Comparison of ENCODE assay signal across 39 cellular contexts in genomic region chr6:66232890-66233289, GRCh38.
"Had no signal": no experiment of that assay in that cellular context is flagged by ENCODE, and none has a peak within 500 bp of the region (broad histone marks: within the 10 kb centered on the region; RNA-seq: fewer than 3 reads in every experiment).

No MANE protein-coding gene starts in this region.

- H3K9me3 ChIP-seq: adrenal gland, ascending aorta, body of pancreas, breast epithelium had no signal

- H3K4me1 Mint-ChIP-seq: activated naive CD4-positive, alpha-beta T cell treated with anti-CD3 and anti-CD28 coated beads, Interleukin-2, amount 10 ng/mL, durations not matched to agents 7 days and 5 days; activated naive CD4-positive, alpha-beta T cell treated with anti-CD3 and anti-CD28 coated beads, Interleukin-2, amount 50 U/mL, for 24 hours; activated naive CD8-positive, alpha-beta T cell treated with anti-CD3 and anti-CD28 coated beads for 36 hours; activated naive CD8-positive, alpha-beta T cell treated with anti-CD3 and anti-CD28 coated beads, Interleukin-2, amount 10 ng/mL, durations not matched to agents 7 days and 5 days; activated naive CD8-positive, alpha-beta T cell treated with anti-CD3 and anti-CD28 coated beads, Interleukin-2, amount 50 U/mL, for 24 hours; activated T-helper 17 cell treated with anti-CD3 and anti-CD28 coated beads, Interleukin-2, amount 50 U/mL, for 72 hours; central memory CD8-positive, alpha-beta T cell had no signal

- H3K27ac Mint-ChIP-seq: activated naive CD4-positive, alpha-beta T cell treated with anti-CD3 and anti-CD28 coated beads for 36 hours; activated naive CD4-positive, alpha-beta T cell treated with anti-CD3 and anti-CD28 coated beads, Interleukin-2, amount 10 ng/mL, durations not matched to agents 7 days and 5 days; activated naive CD4-positive, alpha-beta T cell treated with anti-CD3 and anti-CD28 coated beads, Interleukin-2, amount 50 U/mL, for 24 hours; activated naive CD4-positive, alpha-beta T cell treated with anti-CD3 and anti-CD28 coated beads, Interleukin-2, amount 50 U/mL, for 72 hours; activated naive CD8-positive, alpha-beta T cell; activated naive CD8-positive, alpha-beta T cell treated with anti-CD3 and anti-CD28 coated beads for 36 hours; activated naive CD8-positive, alpha-beta T cell treated with anti-CD3 and anti-CD28 coated beads, Interleukin-2, amount 10 ng/mL, durations not matched to agents 7 days and 5 days; activated naive CD8-positive, alpha-beta T cell treated with anti-CD3 and anti-CD28 coated beads, Interleukin-2, amount 50 U/mL, for 24 hours; activated T-cell treated with anti-CD3 and anti-CD28 coated beads, Interleukin-2, amount 50 U/mL, for 24 hours; activated T-cell treated with anti-CD3 and anti-CD28 coated beads, Interleukin-2, amount 50 U/mL, for 72 hours; activated T-helper 1 cell treated with anti-CD3 and anti-CD28 coated beads, Interleukin-12 subunit alpha, Interleukin-12 subunit beta, Interleukin-2, Interleukin-4 antibody, amounts not matched to agents 30 ng/mL and 10 ng/mL and 1 ng/mL, durations not matched to agents 14 hours and 24 hours and 36 hours; activated T-helper 17 cell treated with anti-CD3 and anti-CD28 coated beads, Interleukin-2, amount 50 U/mL, for 72 hours; activated T-helper 2 cell treated with anti-CD3 and anti-CD28 coated beads, Interferon-gamma antibody, Interleukin-2, Interleukin-4, amounts not matched to agents 10 μg/mL and 5 μg/mL and 100 μg/mL, durations not matched to agents 14 hours and 24 hours and 36 hours had no signal

- H3K36me3 Mint-ChIP-seq: activated naive CD4-positive, alpha-beta T cell treated with anti-CD3 and anti-CD28 coated beads, Interleukin-2, amount 10 ng/mL, durations not matched to agents 7 days and 5 days; activated naive CD4-positive, alpha-beta T cell treated with anti-CD3 and anti-CD28 coated beads, Interleukin-2, amount 50 U/mL, for 24 hours; activated naive CD4-positive, alpha-beta T cell treated with anti-CD3 and anti-CD28 coated beads, Interleukin-2, amount 50 U/mL, for 72 hours; activated naive CD8-positive, alpha-beta T cell; activated naive CD8-positive, alpha-beta T cell treated with anti-CD3 and anti-CD28 coated beads for 36 hours; activated naive CD8-positive, alpha-beta T cell treated with anti-CD3 and anti-CD28 coated beads, Interleukin-2, amount 10 ng/mL, durations not matched to agents 7 days and 5 days; brain had no signal

- H3K27ac ChIP-seq: adrenal gland, ascending aorta, body of pancreas, brain microvascular endothelial cell, breast epithelium, cardiac muscle cell had no signal

- H3K36me3 ChIP-seq: adrenal gland, ascending aorta, brain microvascular endothelial cell, breast epithelium, cardiac muscle cell had no signal

- H3K9me3 Mint-ChIP-seq: activated naive CD4-positive, alpha-beta T cell treated with anti-CD3 and anti-CD28 coated beads, Interleukin-2, amount 50 U/mL, for 24 hours; activated naive CD4-positive, alpha-beta T cell treated with anti-CD3 and anti-CD28 coated beads, Interleukin-2, amount 50 U/mL, for 72 hours; activated naive CD8-positive, alpha-beta T cell treated with anti-CD3 and anti-CD28 coated beads, Interleukin-2, amount 10 ng/mL, durations not matched to agents 7 days and 5 days; activated naive CD8-positive, alpha-beta T cell treated with anti-CD3 and anti-CD28 coated beads, Interleukin-2, amount 50 U/mL, for 24 hours; brain had no signal

- H3K27me3 ChIP-seq: adrenal gland, ascending aorta, body of pancreas, brain microvascular endothelial cell, breast epithelium, cardiac muscle cell had no signal

- H3K4me3 ChIP-seq: adrenal gland, ascending aorta, body of pancreas, breast epithelium, cardiac muscle cell had no signal

- H3K4me3 Mint-ChIP-seq: activated naive CD4-positive, alpha-beta T cell treated with anti-CD3 and anti-CD28 coated beads for 36 hours; activated naive CD4-positive, alpha-beta T cell treated with anti-CD3 and anti-CD28 coated beads, Interleukin-2, amount 10 ng/mL, durations not matched to agents 7 days and 5 days; activated naive CD4-positive, alpha-beta T cell treated with anti-CD3 and anti-CD28 coated beads, Interleukin-2, amount 50 U/mL, for 24 hours; activated naive CD8-positive, alpha-beta T cell; activated naive CD8-positive, alpha-beta T cell treated with anti-CD3 and anti-CD28 coated beads for 36 hours; activated naive CD8-positive, alpha-beta T cell treated with anti-CD3 and anti-CD28 coated beads, Interleukin-2, amount 10 ng/mL, durations not matched to agents 7 days and 5 days; activated naive CD8-positive, alpha-beta T cell treated with anti-CD3 and anti-CD28 coated beads, Interleukin-2, amount 50 U/mL, for 24 hours; activated T-cell treated with anti-CD3 and anti-CD28 coated beads, Interleukin-2, amount 50 U/mL, for 24 hours; activated T-cell treated with anti-CD3 and anti-CD28 coated beads, Interleukin-2, amount 50 U/mL, for 4 hours; activated T-cell treated with anti-CD3 and anti-CD28 coated beads, Interleukin-2, amount 50 U/mL, for 72 hours; activated T-helper 1 cell treated with anti-CD3 and anti-CD28 coated beads, Interleukin-12 subunit alpha, Interleukin-12 subunit beta, Interleukin-2, Interleukin-4 antibody, amounts not matched to agents 30 ng/mL and 10 ng/mL and 1 ng/mL, durations not matched to agents 14 hours and 24 hours and 36 hours; activated T-helper 17 cell treated with anti-CD3 and anti-CD28 coated beads, Interleukin-2, amount 50 U/mL, for 72 hours; brain; central memory CD8-positive, alpha-beta T cell had no signal

- DNase-seq: activated effector memory CD4-positive, alpha-beta T cell treated with anti-CD3 and anti-CD28 coated beads, Interleukin-2, amount 50 U/mL, for 16 hours; activated effector memory CD4-positive, alpha-beta T cell treated with Interleukin-2 at 50 U/mL for 16 hours; activated gamma-delta T cell; activated gamma-delta T cell treated with Interleukin-2 at 50 U/mL for 16 hours; activated naive CD4-positive, alpha-beta T cell; activated naive CD4-positive, alpha-beta T cell treated with anti-CD3 and anti-CD28 coated beads for 36 hours; activated naive CD4-positive, alpha-beta T cell treated with anti-CD3 and anti-CD28 coated beads, Interleukin-2, amount 10 ng/mL, durations not matched to agents 7 days and 5 days; activated naive CD4-positive, alpha-beta T cell treated with anti-CD3 and anti-CD28 coated beads, Interleukin-2, amount 50 U/mL, for 16 hours; activated naive CD4-positive, alpha-beta T cell treated with Interleukin-2 at 50 U/mL for 16 hours; activated naive CD8-positive, alpha-beta T cell treated with anti-CD3 and anti-CD28 coated beads for 36 hours; activated naive CD8-positive, alpha-beta T cell treated with anti-CD3 and anti-CD28 coated beads, Interleukin-2, amount 10 ng/mL, durations not matched to agents 7 days and 5 days; activated naive CD8-positive, alpha-beta T cell treated with anti-CD3 and anti-CD28 coated beads, Interleukin-2, amount 50 U/mL, for 24 hours; activated T-cell treated with anti-CD3 and anti-CD28 coated beads for 4 hours; activated T-cell treated with anti-CD3 and anti-CD28 coated beads, Interleukin-2, amount 50 U/mL, for 1 hour; activated T-cell treated with anti-CD3 and anti-CD28 coated beads, Interleukin-2, amount 50 U/mL, for 24 hours; activated T-cell treated with anti-CD3 and anti-CD28 coated beads, Interleukin-2, amount 50 U/mL, for 4 hours; activated T-cell treated with anti-CD3 and anti-CD28 coated beads, Interleukin-2, amount 50 U/mL, for 48 hours; activated T-cell treated with anti-CD3 and anti-CD28 coated beads, Interleukin-2, amount 50 U/mL, for 72 hours; adrenal gland; amniotic stem cell; amygdala; anterior cingulate cortex; aorta; body of pancreas; brain microvascular endothelial cell; caudate nucleus; central memory CD4-positive, alpha-beta T cell; cerebellar nuclear complex had no signal

- H3K4me1 ChIP-seq: adrenal gland, ascending aorta, body of pancreas, breast epithelium had no signal

- H3K27me3 Mint-ChIP-seq: activated naive CD4-positive, alpha-beta T cell treated with anti-CD3 and anti-CD28 coated beads, Interleukin-2, amount 10 ng/mL, durations not matched to agents 7 days and 5 days; activated naive CD4-positive, alpha-beta T cell treated with anti-CD3 and anti-CD28 coated beads, Interleukin-2, amount 50 U/mL, for 24 hours; activated naive CD8-positive, alpha-beta T cell; activated naive CD8-positive, alpha-beta T cell treated with anti-CD3 and anti-CD28 coated beads for 36 hours; activated naive CD8-positive, alpha-beta T cell treated with anti-CD3 and anti-CD28 coated beads, Interleukin-2, amount 10 ng/mL, durations not matched to agents 7 days and 5 days; activated naive CD8-positive, alpha-beta T cell treated with anti-CD3 and anti-CD28 coated beads, Interleukin-2, amount 50 U/mL, for 24 hours; activated T-cell treated with anti-CD3 and anti-CD28 coated beads, Interleukin-2, amount 50 U/mL, for 24 hours; activated T-helper 17 cell treated with anti-CD3 and anti-CD28 coated beads, Interleukin-2, amount 50 U/mL, for 72 hours; brain; central memory CD8-positive, alpha-beta T cell had no signal

- ATAC-seq: activated naive CD4-positive, alpha-beta T cell treated with anti-CD3 and anti-CD28 coated beads, Interleukin-2, amount 50 U/mL, for 72 hours; activated naive CD8-positive, alpha-beta T cell treated with anti-CD3 and anti-CD28 coated beads, Interleukin-2, amount 50 U/mL, for 24 hours; activated T-cell treated with anti-CD3 and anti-CD28 coated beads, Interleukin-2, amount 50 U/mL, for 4 hours; activated T-cell treated with anti-CD3 and anti-CD28 coated beads, Interleukin-2, amount 50 U/mL, for 72 hours; activated T-helper 17 cell treated with anti-CD3 and anti-CD28 coated beads, Interleukin-2, amount 50 U/mL, for 72 hours; body of pancreas had no signal
